Comparison of ENCODE assay signal across 13 cellular contexts in genomic region chr2:43032248-43032893, GRCh38.
DNase-seq lines count a peak whose midpoint lies in the region; ATAC-seq, FAIRE-seq and TF ChIP-seq lines count a peak whose summit lies in the region.
"Had no signal": no experiment of that assay in that cellular context is flagged by ENCODE, and none has a peak within 500 bp of the region (broad histone marks: within the 10 kb centered on the region; RNA-seq: fewer than 3 reads in every experiment).

No MANE protein-coding gene starts in this region.

- H3K27me3 ChIP-seq in bronchial epithelial cell (ENCODE audit: control insufficient read depth, insufficient read depth, low read length) (no peaks in the 10 kb centered on the region), rectal smooth muscle tissue (ENCODE audit: control insufficient read depth, insufficient read depth, low read length) (no peaks in the 10 kb centered on the region), HAP-1 (ENCODE audit: low read depth) (no peaks in the 10 kb centered on the region)

- H3K27ac ChIP-seq in kidney (ENCODE audit: low read depth in 2 of 2, low read length in 2 of 2) (peak overlapping the region; percentile 45 to 81), rectal smooth muscle tissue (ENCODE audit: low read depth, low read length) (peak overlapping the region; percentile 27)

- no peak for TF ChIP-seq CTCF in bronchial epithelial cell (IDR thresholded peaks at IDR 0.05; ENCODE audit: insufficient read depth, low read length, severe bottlenecking)
- TF ChIP-seq CTCF in kidney (IDR thresholded peaks at IDR 0.05; ENCODE audit: borderline replicate concordance, extremely low read depth, insufficient read depth), result no peak

- FAIRE-seq in bronchial epithelial cell (lab: Jason Lieb, UNC), result no peak
- FAIRE-seq in kidney (lab: Jason Lieb, UNC), result no peak
- FAIRE-seq: GM12891 had no signal

- DNase-seq in DMS153 treated with DMSO at 0.1 percent for 48 hours (lab: John Stamatoyannopoulos, UW; ENCODE audit: unreplicated experiment) (peak; percentile 20), bronchial epithelial cell (ENCODE audit: low read depth) (peak; percentile 39), kidney (peak; percentile 86), HAP-1 (ENCODE audit: low spot score in 2 of 2) (no peak), midbrain (lab: John Stamatoyannopoulos, UW) (no peak), SW480 (ENCODE audit: low spot score) (no peak)
- DNase-seq: activated B cell treated with CpG ODN at 0.5 μM for 24 hours; activated gamma-delta T cell; CD8-positive, alpha-beta memory T cell; NCI-H1092 had no signal

- H3K9me3 ChIP-seq in kidney (ENCODE audit: control insufficient read depth in 1 of 2, low read length in 2 of 2), result no peaks in the 10 kb centered on the region
- no peaks in the 10 kb centered on the region for H3K9me3 ChIP-seq in HAP-1

- H3K4me3 ChIP-seq in bronchial epithelial cell (ENCODE audit: low read depth, low read length) (no peak overlapping the region), kidney (ENCODE audit: low read length in 2 of 2) (no peak overlapping the region), rectal smooth muscle tissue (ENCODE audit: low read length) (no peak overlapping the region), HAP-1 (no peak overlapping the region)

- peaks cover 0 to 12% of the 10 kb centered on the region in 2 donors for H3K4me1 ChIP-seq in kidney (ENCODE audit: control insufficient read depth in 1 of 2, insufficient read depth in 1 of 2, low read depth in 1 of 2, low read length in 2 of 2)
- no peaks in the 10 kb centered on the region for H3K4me1 ChIP-seq in rectal smooth muscle tissue (ENCODE audit: control insufficient read depth, insufficient read depth, low read length)
- H3K4me1 ChIP-seq in HAP-1, result no peaks in the 10 kb centered on the region

- ATAC-seq in GM18867 (IDR thresholded peaks at IDR 0.05; ENCODE audit: unreplicated experiment), result no peak

- H3K36me3 ChIP-seq in bronchial epithelial cell (ENCODE audit: control insufficient read depth, insufficient read depth, low read length) (no peaks in the 10 kb centered on the region), kidney (ENCODE audit: control insufficient read depth in 1 of 2, insufficient read depth in 2 of 2, low read length in 2 of 2) (no peaks in the 10 kb centered on the region), rectal smooth muscle tissue (ENCODE audit: control insufficient read depth, insufficient read depth, low read length) (no peaks in the 10 kb centered on the region), HAP-1 (replicated peaks) (no peaks in the 10 kb centered on the region)

- H3K9ac ChIP-seq in kidney (ENCODE audit: low read length in 2 of 2) (peak overlapping the region in 1 of 2 donors; percentile 22), rectal smooth muscle tissue (ENCODE audit: low read length) (no peak overlapping the region)

- in situ Hi-C loops in HAP-1 (cut with MboI; ENCODE audit: low sequenced_read_pairs), result no loop called here

- intact Hi-C loops in kidney (cut with DNase I), result no loop called here

Comparison
In these comparisons a context has a peak if more than half of its experiments do, and no peak if none do; other contexts are left out.
1. DNase-seq: peak in DMS153 treated with DMSO at 0.1 percent for 48 hours (single experiment), bronchial epithelial cell (single experiment) and kidney (single experiment); none in HAP-1 (0 of 2), midbrain (single experiment) and SW480 (single experiment).